ENCODE assay signal across 2 cellular contexts in the genomic region with DNA sequence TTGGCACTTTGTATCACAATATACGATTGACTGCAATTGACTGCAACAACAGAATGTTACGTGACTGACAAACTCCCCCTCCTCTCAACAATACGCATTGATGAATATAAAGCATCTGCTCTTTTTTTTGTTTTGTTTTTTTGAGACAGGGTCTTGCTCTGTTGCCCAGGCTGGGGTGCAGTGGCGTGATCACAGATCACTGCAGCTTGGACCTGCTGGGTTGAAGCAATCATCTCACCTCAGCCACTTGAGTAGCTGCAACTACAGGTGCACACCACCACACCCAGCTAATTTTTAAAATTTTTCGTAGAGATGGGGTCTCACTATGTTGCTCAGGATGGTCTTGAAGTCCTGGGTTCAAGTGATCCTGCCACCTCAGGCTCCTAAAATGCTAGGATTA.
TF ChIP-seq lines count a peak whose summit lies in the region.

No MANE protein-coding gene starts in this region.

TF ChIP-seq in HepG2, 621 proteins besides CTCF, POLR2A, EP300 and RAD21:
- TF ChIP-seq CREM (IDR thresholded peaks at IDR 0.05): no peak
- TF ChIP-seq CREM (CRISPR knock-in tag; IDR thresholded peaks at IDR 0.05): no peak
- 0 out of 2 replicates have a peak, but pooled peaks have one; percentile 13 for TF ChIP-seq ZNF121 (CRISPR knock-in tag; IDR thresholded peaks at IDR 0.05)

TF ChIP-seq in WTC11, 78 proteins besides CTCF, POLR2A, EP300 and RAD21:
- TF ChIP-seq ZNF121 (CRISPR knock-in tag; IDR thresholded peaks at IDR 0.05) (0 out of 2 replicates have a peak, but pooled peaks have one; percentile 29), IRF2 (CRISPR knock-in tag; IDR thresholded peaks at IDR 0.05; ENCODE audit: borderline replicate concordance, low read depth) (no peak), GTF2I (CRISPR knock-in tag; conservative IDR thresholded peaks at IDR 0.05) (0 out of 2 replicates have a peak, but pooled peaks have one; percentile 3)
